In the genomic region with DNA sequence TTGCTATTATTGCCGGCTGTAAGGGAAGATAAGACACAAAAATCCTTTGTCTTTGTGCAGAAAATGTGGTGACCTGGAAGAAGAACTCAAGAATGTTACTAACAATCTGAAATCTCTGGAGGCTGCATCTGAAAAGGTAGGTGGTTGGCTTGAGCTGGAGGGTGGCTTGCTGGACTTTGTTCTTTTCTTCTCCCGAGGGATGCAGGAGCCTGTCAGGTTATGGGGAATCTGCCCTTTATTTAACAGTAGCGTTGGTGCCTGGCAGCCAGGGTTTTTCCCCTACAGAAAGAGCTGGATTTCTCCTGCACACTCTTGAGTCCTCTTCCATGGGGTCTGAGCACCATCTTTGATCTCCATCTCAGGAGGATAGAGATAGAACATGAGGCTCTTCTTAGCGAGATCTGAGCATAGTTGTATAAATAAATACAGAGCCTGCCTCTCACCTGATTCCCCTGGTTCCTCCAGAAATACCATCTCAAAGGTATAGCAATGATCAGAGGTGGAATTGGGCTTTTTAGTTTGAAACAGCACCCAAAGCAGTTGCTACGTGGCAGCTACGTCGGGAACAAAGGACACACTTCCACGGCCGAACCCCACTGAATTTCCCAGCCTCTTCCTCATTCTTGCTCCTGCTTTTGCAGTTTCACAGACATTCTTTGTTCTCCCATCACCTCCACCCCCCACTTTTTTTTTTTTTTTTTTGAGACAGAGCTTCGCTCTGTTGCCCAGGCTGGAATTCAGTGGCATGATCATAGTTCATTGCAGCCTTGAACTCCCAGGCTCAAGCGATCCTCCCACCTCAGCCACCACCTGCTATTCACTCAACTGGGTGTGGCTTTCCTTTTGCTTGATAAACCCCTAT, we compare ENCODE assay signal across 1 cellular context.
TF ChIP-seq lines count a peak whose summit lies in the region.

No MANE protein-coding gene starts in this region.

TF ChIP-seq in HepG2, 621 proteins besides CTCF, POLR2A, EP300 and RAD21 (continued from another document and continues in another):
- TF ChIP-seq, protein P1, sequence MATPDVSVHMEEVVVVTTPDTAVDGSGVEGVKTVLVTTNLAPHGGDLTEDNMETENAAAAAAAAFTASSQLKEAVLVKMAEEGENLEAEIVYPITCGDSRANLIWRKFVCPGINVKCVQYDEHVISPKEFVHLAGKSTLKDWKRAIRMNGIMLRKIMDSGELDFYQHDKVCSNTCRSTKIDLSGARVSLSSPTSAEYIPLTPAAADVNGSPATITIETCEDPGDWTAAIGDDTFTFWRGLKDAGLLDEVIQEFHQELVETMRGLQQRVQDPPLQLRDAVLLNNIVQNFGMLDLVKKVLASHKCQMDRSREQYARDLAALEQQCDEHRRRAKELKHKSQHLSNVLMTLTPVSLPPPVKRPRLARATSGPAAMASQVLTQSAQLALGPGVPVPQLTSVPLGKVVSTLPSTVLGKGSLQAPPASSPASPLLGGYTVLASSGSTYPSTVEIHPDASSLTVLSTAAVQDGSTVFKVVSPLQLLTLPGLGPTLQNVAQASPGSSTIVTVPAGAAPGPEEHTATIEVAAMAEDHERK (CRISPR knock-in tag; IDR thresholded peaks at IDR 0.05; ENCODE audit: low read depth) = no peak
- TF ChIP-seq, protein P2, sequence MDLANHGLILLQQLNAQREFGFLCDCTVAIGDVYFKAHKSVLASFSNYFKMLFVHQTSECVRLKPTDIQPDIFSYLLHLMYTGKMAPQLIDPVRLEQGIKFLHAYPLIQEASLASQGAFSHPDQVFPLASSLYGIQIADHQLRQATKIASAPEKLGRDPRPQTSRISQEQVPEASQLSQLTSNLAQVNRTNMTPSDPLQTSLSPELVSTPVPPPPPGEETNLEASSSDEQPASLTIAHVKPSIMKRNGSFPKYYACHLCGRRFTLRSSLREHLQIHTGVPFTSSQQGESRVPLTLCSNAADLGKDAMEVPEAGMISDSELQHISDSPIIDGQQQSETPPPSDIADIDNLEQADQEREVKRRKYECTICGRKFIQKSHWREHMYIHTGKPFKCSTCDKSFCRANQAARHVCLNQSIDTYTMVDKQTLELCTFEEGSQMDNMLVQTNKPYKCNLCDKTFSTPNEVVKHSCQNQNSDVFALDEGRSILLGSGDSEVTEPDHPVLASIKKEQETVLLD (CRISPR knock-in tag; IDR thresholded peaks at IDR 0.05; ENCODE audit: low read depth) = no peak
- TF ChIP-seq, protein P3, sequence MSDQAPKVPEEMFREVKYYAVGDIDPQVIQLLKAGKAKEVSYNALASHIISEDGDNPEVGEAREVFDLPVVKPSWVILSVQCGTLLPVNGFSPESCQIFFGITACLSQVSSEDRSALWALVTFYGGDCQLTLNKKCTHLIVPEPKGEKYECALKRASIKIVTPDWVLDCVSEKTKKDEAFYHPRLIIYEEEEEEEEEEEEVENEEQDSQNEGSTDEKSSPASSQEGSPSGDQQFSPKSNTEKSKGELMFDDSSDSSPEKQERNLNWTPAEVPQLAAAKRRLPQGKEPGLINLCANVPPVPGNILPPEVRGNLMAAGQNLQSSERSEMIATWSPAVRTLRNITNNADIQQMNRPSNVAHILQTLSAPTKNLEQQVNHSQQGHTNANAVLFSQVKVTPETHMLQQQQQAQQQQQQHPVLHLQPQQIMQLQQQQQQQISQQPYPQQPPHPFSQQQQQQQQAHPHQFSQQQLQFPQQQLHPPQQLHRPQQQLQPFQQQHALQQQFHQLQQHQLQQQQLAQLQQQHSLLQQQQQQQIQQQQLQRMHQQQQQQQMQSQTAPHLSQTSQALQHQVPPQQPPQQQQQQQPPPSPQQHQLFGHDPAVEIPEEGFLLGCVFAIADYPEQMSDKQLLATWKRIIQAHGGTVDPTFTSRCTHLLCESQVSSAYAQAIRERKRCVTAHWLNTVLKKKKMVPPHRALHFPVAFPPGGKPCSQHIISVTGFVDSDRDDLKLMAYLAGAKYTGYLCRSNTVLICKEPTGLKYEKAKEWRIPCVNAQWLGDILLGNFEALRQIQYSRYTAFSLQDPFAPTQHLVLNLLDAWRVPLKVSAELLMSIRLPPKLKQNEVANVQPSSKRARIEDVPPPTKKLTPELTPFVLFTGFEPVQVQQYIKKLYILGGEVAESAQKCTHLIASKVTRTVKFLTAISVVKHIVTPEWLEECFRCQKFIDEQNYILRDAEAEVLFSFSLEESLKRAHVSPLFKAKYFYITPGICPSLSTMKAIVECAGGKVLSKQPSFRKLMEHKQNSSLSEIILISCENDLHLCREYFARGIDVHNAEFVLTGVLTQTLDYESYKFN (CRISPR knock-in tag; conservative IDR thresholded peaks at IDR 0.05) = peak; percentile 57; the same call in 1 of the 2 replicates
- TF ChIP-seq MYNN (CRISPR knock-in tag; IDR thresholded peaks at IDR 0.05; ENCODE audit: low read depth) (no peak), ZNF510 (CRISPR knock-in tag; IDR thresholded peaks at IDR 0.05; ENCODE audit: low read depth) (no peak), ZNF850 (CRISPR knock-in tag; conservative IDR thresholded peaks at IDR 0.05) (no peak), ZNF20 (CRISPR knock-in tag; IDR thresholded peaks at IDR 0.05) (no peak), ZEB1 (IDR thresholded peaks at IDR 0.05; ENCODE audit: insufficient replicate concordance, low read depth) (no peak), ZNF136 (CRISPR knock-in tag; IDR thresholded peaks at IDR 0.05; ENCODE audit: low read depth) (no peak), RFX3 (CRISPR knock-in tag; IDR thresholded peaks at IDR 0.05) (no peak), ZNF629 (CRISPR knock-in tag; conservative IDR thresholded peaks at IDR 0.05) (no peak), ZNF644 (CRISPR knock-in tag; IDR thresholded peaks at IDR 0.05; ENCODE audit: low read depth) (no peak), KLF15 (CRISPR knock-in tag; IDR thresholded peaks at IDR 0.05; ENCODE audit: borderline replicate concordance) (no peak), HOXD1 (CRISPR knock-in tag; IDR thresholded peaks at IDR 0.05) (no peak), ZNF563 (CRISPR knock-in tag; IDR thresholded peaks at IDR 0.05) (no peak), YEATS4 (CRISPR knock-in tag; IDR thresholded peaks at IDR 0.05; ENCODE audit: borderline replicate concordance) (peak; percentile 33; the same call in 1 of the 2 replicates), CHD4 (IDR thresholded peaks at IDR 0.05; ENCODE audit: borderline replicate concordance, low read length) (no peak), NKX3-1 (CRISPR knock-in tag; IDR thresholded peaks at IDR 0.05) (no peak), ZNF460 (CRISPR knock-in tag; IDR thresholded peaks at IDR 0.05; ENCODE audit: borderline replicate concordance) (no peak), NCOA1 (CRISPR knock-in tag; IDR thresholded peaks at IDR 0.05) (no peak)
- TF ChIP-seq, protein P4, sequence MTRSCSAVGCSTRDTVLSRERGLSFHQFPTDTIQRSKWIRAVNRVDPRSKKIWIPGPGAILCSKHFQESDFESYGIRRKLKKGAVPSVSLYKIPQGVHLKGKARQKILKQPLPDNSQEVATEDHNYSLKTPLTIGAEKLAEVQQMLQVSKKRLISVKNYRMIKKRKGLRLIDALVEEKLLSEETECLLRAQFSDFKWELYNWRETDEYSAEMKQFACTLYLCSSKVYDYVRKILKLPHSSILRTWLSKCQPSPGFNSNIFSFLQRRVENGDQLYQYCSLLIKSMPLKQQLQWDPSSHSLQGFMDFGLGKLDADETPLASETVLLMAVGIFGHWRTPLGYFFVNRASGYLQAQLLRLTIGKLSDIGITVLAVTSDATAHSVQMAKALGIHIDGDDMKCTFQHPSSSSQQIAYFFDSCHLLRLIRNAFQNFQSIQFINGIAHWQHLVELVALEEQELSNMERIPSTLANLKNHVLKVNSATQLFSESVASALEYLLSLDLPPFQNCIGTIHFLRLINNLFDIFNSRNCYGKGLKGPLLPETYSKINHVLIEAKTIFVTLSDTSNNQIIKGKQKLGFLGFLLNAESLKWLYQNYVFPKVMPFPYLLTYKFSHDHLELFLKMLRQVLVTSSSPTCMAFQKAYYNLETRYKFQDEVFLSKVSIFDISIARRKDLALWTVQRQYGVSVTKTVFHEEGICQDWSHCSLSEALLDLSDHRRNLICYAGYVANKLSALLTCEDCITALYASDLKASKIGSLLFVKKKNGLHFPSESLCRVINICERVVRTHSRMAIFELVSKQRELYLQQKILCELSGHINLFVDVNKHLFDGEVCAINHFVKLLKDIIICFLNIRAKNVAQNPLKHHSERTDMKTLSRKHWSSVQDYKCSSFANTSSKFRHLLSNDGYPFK (CRISPR knock-in tag; IDR thresholded peaks at IDR 0.05; ENCODE audit: borderline replicate concordance) = no peak
- TF ChIP-seq, protein P5, sequence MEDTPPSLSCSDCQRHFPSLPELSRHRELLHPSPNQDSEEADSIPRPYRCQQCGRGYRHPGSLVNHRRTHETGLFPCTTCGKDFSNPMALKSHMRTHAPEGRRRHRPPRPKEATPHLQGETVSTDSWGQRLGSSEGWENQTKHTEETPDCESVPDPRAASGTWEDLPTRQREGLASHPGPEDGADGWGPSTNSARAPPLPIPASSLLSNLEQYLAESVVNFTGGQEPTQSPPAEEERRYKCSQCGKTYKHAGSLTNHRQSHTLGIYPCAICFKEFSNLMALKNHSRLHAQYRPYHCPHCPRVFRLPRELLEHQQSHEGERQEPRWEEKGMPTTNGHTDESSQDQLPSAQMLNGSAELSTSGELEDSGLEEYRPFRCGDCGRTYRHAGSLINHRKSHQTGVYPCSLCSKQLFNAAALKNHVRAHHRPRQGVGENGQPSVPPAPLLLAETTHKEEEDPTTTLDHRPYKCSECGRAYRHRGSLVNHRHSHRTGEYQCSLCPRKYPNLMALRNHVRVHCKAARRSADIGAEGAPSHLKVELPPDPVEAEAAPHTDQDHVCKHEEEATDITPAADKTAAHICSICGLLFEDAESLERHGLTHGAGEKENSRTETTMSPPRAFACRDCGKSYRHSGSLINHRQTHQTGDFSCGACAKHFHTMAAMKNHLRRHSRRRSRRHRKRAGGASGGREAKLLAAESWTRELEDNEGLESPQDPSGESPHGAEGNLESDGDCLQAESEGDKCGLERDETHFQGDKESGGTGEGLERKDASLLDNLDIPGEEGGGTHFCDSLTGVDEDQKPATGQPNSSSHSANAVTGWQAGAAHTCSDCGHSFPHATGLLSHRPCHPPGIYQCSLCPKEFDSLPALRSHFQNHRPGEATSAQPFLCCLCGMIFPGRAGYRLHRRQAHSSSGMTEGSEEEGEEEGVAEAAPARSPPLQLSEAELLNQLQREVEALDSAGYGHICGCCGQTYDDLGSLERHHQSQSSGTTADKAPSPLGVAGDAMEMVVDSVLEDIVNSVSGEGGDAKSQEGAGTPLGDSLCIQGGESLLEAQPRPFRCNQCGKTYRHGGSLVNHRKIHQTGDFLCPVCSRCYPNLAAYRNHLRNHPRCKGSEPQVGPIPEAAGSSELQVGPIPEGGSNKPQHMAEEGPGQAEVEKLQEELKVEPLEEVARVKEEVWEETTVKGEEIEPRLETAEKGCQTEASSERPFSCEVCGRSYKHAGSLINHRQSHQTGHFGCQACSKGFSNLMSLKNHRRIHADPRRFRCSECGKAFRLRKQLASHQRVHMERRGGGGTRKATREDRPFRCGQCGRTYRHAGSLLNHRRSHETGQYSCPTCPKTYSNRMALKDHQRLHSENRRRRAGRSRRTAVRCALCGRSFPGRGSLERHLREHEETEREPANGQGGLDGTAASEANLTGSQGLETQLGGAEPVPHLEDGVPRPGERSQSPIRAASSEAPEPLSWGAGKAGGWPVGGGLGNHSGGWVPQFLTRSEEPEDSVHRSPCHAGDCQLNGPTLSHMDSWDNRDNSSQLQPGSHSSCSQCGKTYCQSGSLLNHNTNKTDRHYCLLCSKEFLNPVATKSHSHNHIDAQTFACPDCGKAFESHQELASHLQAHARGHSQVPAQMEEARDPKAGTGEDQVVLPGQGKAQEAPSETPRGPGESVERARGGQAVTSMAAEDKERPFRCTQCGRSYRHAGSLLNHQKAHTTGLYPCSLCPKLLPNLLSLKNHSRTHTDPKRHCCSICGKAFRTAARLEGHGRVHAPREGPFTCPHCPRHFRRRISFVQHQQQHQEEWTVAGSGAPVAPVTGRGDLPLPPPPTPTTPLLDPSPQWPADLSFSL (CRISPR knock-in tag; IDR thresholded peaks at IDR 0.05) = no peak
- TF ChIP-seq, protein P6, sequence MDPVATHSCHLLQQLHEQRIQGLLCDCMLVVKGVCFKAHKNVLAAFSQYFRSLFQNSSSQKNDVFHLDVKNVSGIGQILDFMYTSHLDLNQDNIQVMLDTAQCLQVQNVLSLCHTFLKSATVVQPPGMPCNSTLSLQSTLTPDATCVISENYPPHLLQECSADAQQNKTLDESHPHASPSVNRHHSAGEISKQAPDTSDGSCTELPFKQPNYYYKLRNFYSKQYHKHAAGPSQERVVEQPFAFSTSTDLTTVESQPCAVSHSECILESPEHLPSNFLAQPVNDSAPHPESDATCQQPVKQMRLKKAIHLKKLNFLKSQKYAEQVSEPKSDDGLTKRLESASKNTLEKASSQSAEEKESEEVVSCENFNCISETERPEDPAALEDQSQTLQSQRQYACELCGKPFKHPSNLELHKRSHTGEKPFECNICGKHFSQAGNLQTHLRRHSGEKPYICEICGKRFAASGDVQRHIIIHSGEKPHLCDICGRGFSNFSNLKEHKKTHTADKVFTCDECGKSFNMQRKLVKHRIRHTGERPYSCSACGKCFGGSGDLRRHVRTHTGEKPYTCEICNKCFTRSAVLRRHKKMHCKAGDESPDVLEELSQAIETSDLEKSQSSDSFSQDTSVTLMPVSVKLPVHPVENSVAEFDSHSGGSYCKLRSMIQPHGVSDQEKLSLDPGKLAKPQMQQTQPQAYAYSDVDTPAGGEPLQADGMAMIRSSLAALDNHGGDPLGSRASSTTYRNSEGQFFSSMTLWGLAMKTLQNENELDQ (CRISPR knock-in tag; IDR thresholded peaks at IDR 0.05; ENCODE audit: borderline replicate concordance) = no peak
- TF ChIP-seq, protein P7, sequence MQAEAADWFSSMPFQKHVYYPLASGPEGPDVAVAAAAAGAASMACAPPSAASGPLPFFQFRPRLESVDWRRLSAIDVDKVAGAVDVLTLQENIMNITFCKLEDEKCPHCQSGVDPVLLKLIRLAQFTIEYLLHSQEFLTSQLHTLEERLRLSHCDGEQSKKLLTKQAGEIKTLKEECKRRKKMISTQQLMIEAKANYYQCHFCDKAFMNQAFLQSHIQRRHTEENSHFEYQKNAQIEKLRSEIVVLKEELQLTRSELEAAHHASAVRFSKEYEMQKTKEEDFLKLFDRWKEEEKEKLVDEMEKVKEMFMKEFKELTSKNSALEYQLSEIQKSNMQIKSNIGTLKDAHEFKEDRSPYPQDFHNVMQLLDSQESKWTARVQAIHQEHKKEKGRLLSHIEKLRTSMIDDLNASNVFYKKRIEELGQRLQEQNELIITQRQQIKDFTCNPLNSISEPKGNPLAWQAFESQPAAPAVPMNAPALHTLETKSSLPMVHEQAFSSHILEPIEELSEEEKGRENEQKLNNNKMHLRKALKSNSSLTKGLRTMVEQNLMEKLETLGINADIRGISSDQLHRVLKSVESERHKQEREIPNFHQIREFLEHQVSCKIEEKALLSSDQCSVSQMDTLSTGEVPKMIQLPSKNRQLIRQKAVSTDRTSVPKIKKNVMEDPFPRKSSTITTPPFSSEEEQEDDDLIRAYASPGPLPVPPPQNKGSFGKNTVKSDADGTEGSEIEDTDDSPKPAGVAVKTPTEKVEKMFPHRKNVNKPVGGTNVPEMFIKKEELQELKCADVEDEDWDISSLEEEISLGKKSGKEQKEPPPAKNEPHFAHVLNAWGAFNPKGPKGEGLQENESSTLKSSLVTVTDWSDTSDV (CRISPR knock-in tag; IDR thresholded peaks at IDR 0.05) = no peak
- TF ChIP-seq, protein P8, sequence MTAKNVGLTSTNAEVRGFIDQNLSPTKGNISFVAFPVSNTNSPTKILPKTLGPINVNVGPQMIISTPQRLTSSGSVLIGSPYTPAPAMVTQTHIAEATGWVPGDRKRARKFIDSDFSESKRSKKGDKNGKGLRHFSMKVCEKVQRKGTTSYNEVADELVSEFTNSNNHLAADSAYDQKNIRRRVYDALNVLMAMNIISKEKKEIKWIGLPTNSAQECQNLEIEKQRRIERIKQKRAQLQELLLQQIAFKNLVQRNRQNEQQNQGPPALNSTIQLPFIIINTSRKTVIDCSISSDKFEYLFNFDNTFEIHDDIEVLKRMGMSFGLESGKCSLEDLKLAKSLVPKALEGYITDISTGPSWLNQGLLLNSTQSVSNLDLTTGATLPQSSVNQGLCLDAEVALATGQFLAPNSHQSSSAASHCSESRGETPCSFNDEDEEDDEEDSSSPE (CRISPR knock-in tag; IDR thresholded peaks at IDR 0.05) = no peak
- TF ChIP-seq, protein P9, sequence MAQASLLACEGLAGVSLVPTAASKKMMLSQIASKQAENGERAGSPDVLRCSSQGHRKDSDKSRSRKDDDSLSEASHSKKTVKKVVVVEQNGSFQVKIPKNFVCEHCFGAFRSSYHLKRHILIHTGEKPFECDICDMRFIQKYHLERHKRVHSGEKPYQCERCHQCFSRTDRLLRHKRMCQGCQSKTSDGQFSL (CRISPR knock-in tag; IDR thresholded peaks at IDR 0.05) = peak; percentile 66; the same call in 1 of the 2 replicates
